Comparison of ENCODE assay signal across 10 cellular contexts in genomic region chr3:69665026-69665739, GRCh38.
DNase-seq lines count a peak whose midpoint lies in the region; ATAC-seq and TF ChIP-seq lines count a peak whose summit lies in the region.
"Had no signal": no experiment of that assay in that cellular context is flagged by ENCODE, and none has a peak within 500 bp of the region (broad histone marks: within the 10 kb centered on the region; RNA-seq: fewer than 3 reads in every experiment).

No MANE protein-coding gene starts in this region.

- H3K4me1 ChIP-seq in trophoblast cell (ENCODE audit: control insufficient read depth in 1 of 2, insufficient read depth in 2 of 2, low read length in 2 of 2), result no peaks in the 10 kb centered on the region

- no peaks in the 10 kb centered on the region for H3K79me2 ChIP-seq in trophoblast cell (ENCODE audit: control insufficient read depth, insufficient read depth, low read length, poor library complexity)

- TF ChIP-seq CTCF in fibroblast of pulmonary artery (IDR thresholded peaks at IDR 0.05; ENCODE audit: low read length, missing control alignments), result no peak

- ATAC-seq in HG03565 (IDR thresholded peaks at IDR 0.05; ENCODE audit: unreplicated experiment) (no peak), GM21717 (IDR thresholded peaks at IDR 0.05; ENCODE audit: unreplicated experiment) (no peak), HG02798 (IDR thresholded peaks at IDR 0.05; ENCODE audit: poor library complexity, unreplicated experiment) (no peak)
- ATAC-seq: activated CD8-positive, alpha-beta T cell treated with anti-CD3 and anti-CD28 coated beads for 36 hours; stimulated activated effector memory CD8-positive, alpha-beta T cell treated with anti-CD3 and anti-CD28 coated beads, Interleukin-12 subunit alpha, Interleukin-12 subunit beta, amount 100 ng/mL, for 72 hours had no signal

- no peak overlapping the region for H4K8ac ChIP-seq in trophoblast cell (ENCODE audit: low read depth, low read length)

- DNase-seq in H4 (ENCODE audit: low spot score) (peak; percentile 5), NCI-H774 (lab: John Stamatoyannopoulos, UW) (peak; percentile 55), fibroblast of pulmonary artery (ENCODE audit: low read depth) (peak; percentile 46), trophoblast cell (peak; percentile 12 to 28), NCI-H2227 (lab: John Stamatoyannopoulos, UW; ENCODE audit: unreplicated experiment) (no peak)
- DNase-seq: activated CD8-positive, alpha-beta T cell treated with anti-CD3 and anti-CD28 coated beads for 36 hours had no signal

- no peak overlapping the region for H3K9ac ChIP-seq in trophoblast cell (ENCODE audit: low read length)

- no peaks in the 10 kb centered on the region for H3K27me3 ChIP-seq in trophoblast cell (ENCODE audit: insufficient read depth, low read length)

- no peaks in the 10 kb centered on the region for H3K79me1 ChIP-seq in trophoblast cell (ENCODE audit: low read length)

- no peak overlapping the region for H3K14ac ChIP-seq in trophoblast cell (ENCODE audit: low read length)

- no peak overlapping the region for H2AK5ac ChIP-seq in trophoblast cell (ENCODE audit: low read length)

- no peak overlapping the region for H2BK5ac ChIP-seq in trophoblast cell (ENCODE audit: low read depth, low read length, poor library complexity)

- no peak overlapping the region for H3K27ac ChIP-seq in trophoblast cell (ENCODE audit: low read depth, low read length)

- H3K36me3 ChIP-seq in trophoblast cell (ENCODE audit: control insufficient read depth in 1 of 2, insufficient read depth in 2 of 2, low read length in 2 of 2), result no peaks in the 10 kb centered on the region

- no peak overlapping the region for H2BK12ac ChIP-seq in trophoblast cell (ENCODE audit: low read length)

- no peak overlapping the region for H3K18ac ChIP-seq in trophoblast cell (ENCODE audit: low read length)

- no peak overlapping the region for H4K12ac ChIP-seq in trophoblast cell (ENCODE audit: low read depth, low read length)

- no CpG with 5 or more reads among the region's 4 CpGs for WGBS in trophoblast cell (ENCODE audit: extremely low coverage, insufficient coverage, insufficient read length)

- H4K91ac ChIP-seq in trophoblast cell (ENCODE audit: low read depth, low read length), result no peak overlapping the region

- H3K9me3 ChIP-seq in trophoblast cell (ENCODE audit: insufficient read depth, low read depth, low read length), result peaks cover 4% of the 10 kb centered on the region

- H3K23ac ChIP-seq in trophoblast cell (ENCODE audit: low read length), result no peak overlapping the region

- no peak overlapping the region for H2BK120ac ChIP-seq in trophoblast cell (ENCODE audit: insufficient read depth, low read length, poor library complexity)

- H3K4ac ChIP-seq in trophoblast cell (ENCODE audit: low read depth, low read length), result no peak overlapping the region

- no peak overlapping the region for H3K4me3 ChIP-seq in fibroblast of pulmonary artery (replicated peaks; ENCODE audit: low read depth, low read length)
- no peak overlapping the region for H3K4me3 ChIP-seq in trophoblast cell (ENCODE audit: low read depth, low read length)

- no peak overlapping the region for H3K4me2 ChIP-seq in trophoblast cell (ENCODE audit: low read length)

- no peak overlapping the region for H2AFZ ChIP-seq in trophoblast cell (ENCODE audit: insufficient read depth, low read length, poor library complexity)
